Comparison of ENCODE assay signal across 28 cellular contexts in the genomic region with DNA sequence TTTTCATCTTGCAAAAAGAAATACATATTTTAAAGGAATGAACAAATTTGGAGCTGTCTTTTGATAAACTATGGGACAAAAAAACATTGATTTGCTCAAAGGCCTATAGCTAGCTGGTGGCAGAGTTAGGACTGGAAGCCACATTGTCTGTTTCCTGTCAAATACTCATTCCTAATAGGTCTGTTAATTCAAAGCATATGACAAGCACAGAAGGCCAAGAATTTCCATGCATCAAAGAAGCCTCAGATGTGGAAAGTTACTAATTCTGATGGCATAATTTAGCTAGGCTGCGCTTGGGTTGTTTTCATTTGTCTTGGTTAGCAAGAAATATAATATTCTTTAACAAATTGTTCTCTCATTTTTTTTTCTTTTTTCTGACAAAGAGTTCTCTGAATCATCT.
DNase-seq lines count a peak whose midpoint lies in the region; ATAC-seq and TF ChIP-seq lines count a peak whose summit lies in the region.
"Had no signal": no experiment of that assay in that cellular context is flagged by ENCODE, and none has a peak within 500 bp of the region (broad histone marks: within the 10 kb centered on the region; RNA-seq: fewer than 3 reads in every experiment).

No MANE protein-coding gene starts in this region.

- no peak overlapping the region for H3K27ac ChIP-seq in GM23248
- H3K27ac ChIP-seq: BLaER1 treated with 17β-estradiol and CSF1 and Interleukin-3, amounts not matched to agents 10 nM and 100 nM; HL-60; PC-9 had no signal

- H3K9me2 ChIP-seq in GM23248 (ENCODE audit: insufficient read depth): no peaks in the 10 kb centered on the region; the same call in 1 of the 2 replicates

- no peak for TF ChIP-seq CTCF in AG09319 (IDR thresholded peaks at IDR 0.05; ENCODE audit: low read depth, low read length)

- DNase-seq in AG09319 (ENCODE audit: extremely low read depth, low read depth): peak; percentile 67
- DNase-seq in GM23248: peak; percentile 29
- peak; percentile 34 for DNase-seq in epidermal melanocyte (ENCODE audit: insufficient read length, low spot score)
- peak; percentile 35 for DNase-seq in foreskin melanocyte
- DNase-seq in inferior parietal cortex (ENCODE audit: extremely low spot score): no peak
- DNase-seq: 8988T; ACHN; AML-193; CD4-positive, alpha-beta memory T cell; COR-L47; DMS53; H9; HFFc6; NCI-H1092; NCI-H1417 treated with DMSO at 0.1 percent for 48 hours; NCI-H1694 treated with DMSO at 0.1 percent for 48 hours; NCI-H2081; NCI-H2227 treated with DMSO at 0.1 percent for 48 hours; NCI-H526 treated with DMSO at 0.1 percent for 48 hours; PC-9; Right ventricle myocardium superior; RPMI8226; SW 1271 had no signal

- 50 to 56% methylated on average over 1 of the region's 1 CpG for WGBS in GM23248 (ENCODE audit: low coverage in 1 of 2, low lambda C conversion rate in 2 of 2, missing lambda C conversion rate in 2 of 2), 2 experiments

- H3K9me3 ChIP-seq in GM23248 (ENCODE audit: low read depth): no peaks in the 10 kb centered on the region

- H3K79me2 ChIP-seq in GM23248 (ENCODE audit: insufficient read depth): no peaks in the 10 kb centered on the region

- H3K4me1 ChIP-seq in GM23248 (ENCODE audit: insufficient read depth): peaks cover 15% of the 10 kb centered on the region

- peaks cover 12% of the 10 kb centered on the region for H3F3A ChIP-seq in GM23248 (ENCODE audit: insufficient read depth)

- in situ Hi-C loops in GM23248 (cut with MboI): no loop called here

- H3K9ac ChIP-seq in GM23248: no peak overlapping the region
- H3K9ac ChIP-seq: BLaER1 treated with 17β-estradiol and CSF1 and Interleukin-3, amounts not matched to agents 10 nM and 100 nM had no signal

- H3K36me3 ChIP-seq in GM23248 (ENCODE audit: low read depth): no peaks in the 10 kb centered on the region
- H3K36me3 ChIP-seq: BLaER1 treated with 17β-estradiol and CSF1 and Interleukin-3, amounts not matched to agents 10 nM and 100 nM had no signal

- no peaks in the 10 kb centered on the region for H3K27me3 ChIP-seq in GM23248 (replicated peaks; ENCODE audit: insufficient read depth)
- H3K27me3 ChIP-seq: BLaER1 treated with 17β-estradiol and CSF1 and Interleukin-3, amounts not matched to agents 10 nM and 100 nM had no signal

- no peak overlapping the region for H3K4me3 ChIP-seq in GM23248
- H3K4me3 ChIP-seq: BLaER1 treated with 17β-estradiol and CSF1 and Interleukin-3, amounts not matched to agents 10 nM and 100 nM; GM23338; PC-9 had no signal

- ATAC-seq in HG02571 (IDR thresholded peaks at IDR 0.05; ENCODE audit: unreplicated experiment) (no peak), GM19324 (IDR thresholded peaks at IDR 0.05; ENCODE audit: low FRiP score, unreplicated experiment) (no peak)
- ATAC-seq: GM23338 had no signal

- no peak overlapping the region for H3K4me2 ChIP-seq in GM23248 (ENCODE audit: unreplicated experiment)
- H3K4me2 ChIP-seq: BLaER1 treated with 17β-estradiol and CSF1 and Interleukin-3, amounts not matched to agents 10 nM and 100 nM; GM23338; PC-9 had no signal

- H4K20me1 ChIP-seq in GM23248 (ENCODE audit: insufficient read depth): no peaks in the 10 kb centered on the region
- H4K20me1 ChIP-seq: BLaER1 treated with 17β-estradiol and CSF1 and Interleukin-3, amounts not matched to agents 10 nM and 100 nM had no signal

- H2AFZ ChIP-seq in GM23248: no peak overlapping the region
- H2AFZ ChIP-seq: GM23338, PC-9 had no signal
